ENCODE assay signal across 27 cellular contexts in the genomic region with DNA sequence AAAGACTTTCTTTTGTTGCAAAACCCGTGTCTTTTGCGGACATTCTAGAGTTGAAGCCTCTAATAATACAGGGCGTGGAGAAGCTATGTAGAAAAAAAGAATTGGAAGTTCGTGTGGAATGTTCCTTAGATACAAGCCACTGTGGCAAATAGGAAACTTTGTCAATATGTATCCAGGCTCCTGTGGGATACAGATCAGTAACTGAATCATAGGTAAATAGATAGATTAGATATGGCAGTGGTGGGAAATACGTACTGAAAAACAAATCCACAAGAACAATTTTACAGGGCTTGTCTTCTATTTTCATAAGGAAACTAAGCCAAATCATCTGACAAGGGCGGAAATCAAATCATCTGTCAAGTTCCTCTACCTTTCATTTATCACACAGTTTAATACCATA.
"Had no signal": no experiment of that assay in that cellular context is flagged by ENCODE, and none has a peak within 500 bp of the region (broad histone marks: within the 10 kb centered on the region; RNA-seq: fewer than 3 reads in every experiment).

No MANE protein-coding gene starts in this region.

- H3K4me3 Mint-ChIP-seq: memory B cell; naive thymus-derived CD8-positive, alpha-beta T cell; nephron; neural crest cell; stimulated activated memory B cell treated with anti-CD40 and anti-IgM and Interleukin-4, amounts not matched to agents 10 μg/mL and 1 μg/mL and 100 μg/mL, for 72 hours; stimulated activated naive CD8-positive, alpha-beta T cell treated with anti-CD3 and anti-CD28 coated beads, Interleukin-15, amount 100 ng/mL, for 72 hours; type B pancreatic cell had no signal

- H3K79me2 ChIP-seq: hepatocyte, parathyroid adenoma had no signal

- H3K36me3 ChIP-seq: left ventricle myocardium inferior, neutrophil, right atrium auricular region, right lobe of liver, tibial nerve, uterus had no signal

- H2AFZ ChIP-seq: hepatocyte, parathyroid adenoma had no signal

- H3K4me2 ChIP-seq: hepatocyte, smooth muscle cell had no signal

- H3K9me3 ChIP-seq: left ventricle myocardium inferior, mucosa of descending colon, neutrophil, right atrium auricular region, right lobe of liver, tibial nerve, uterus had no signal

- H3K36me3 Mint-ChIP-seq: memory B cell; naive thymus-derived CD8-positive, alpha-beta T cell; stimulated activated memory B cell treated with anti-CD40 and anti-IgM and Interleukin-4, amounts not matched to agents 10 μg/mL and 1 μg/mL and 100 μg/mL, for 72 hours had no signal

- ATAC-seq: mucosa of descending colon; naive thymus-derived CD8-positive, alpha-beta T cell; right lobe of liver; stimulated activated memory B cell treated with anti-CD40 and anti-IgM and Interleukin-4, amounts not matched to agents 10 μg/mL and 1 μg/mL and 100 μg/mL, for 72 hours; stimulated activated naive CD8-positive, alpha-beta T cell treated with anti-CD3 and anti-CD28 coated beads, Interleukin-15, amount 100 ng/mL, for 72 hours had no signal

- H3K27me3 Mint-ChIP-seq: memory B cell; stimulated activated memory B cell treated with anti-CD40 and anti-IgM and Interleukin-4, amounts not matched to agents 10 μg/mL and 1 μg/mL and 100 μg/mL, for 72 hours had no signal

- H3K9me3 Mint-ChIP-seq: nephron, neural crest cell, type B pancreatic cell had no signal

- H3K4me1 ChIP-seq: left ventricle myocardium inferior, parathyroid adenoma, right atrium auricular region, right lobe of liver, tibial nerve, uterus had no signal

- DNase-seq: islet precursor cell; left ventricle myocardium inferior; midbrain; mucosa of descending colon; naive thymus-derived CD8-positive, alpha-beta T cell; occipital lobe; right lobe of liver; stimulated activated CD4-positive, alpha-beta T cell treated with anti-CD3 and anti-CD28 coated beads, Interleukin-1b, Interleukin-23, amount 100 ng/mL, for 48 hours; stimulated activated CD4-positive, alpha-beta T cell treated with anti-CD3 and anti-CD28 coated beads, Interleukin-2, amount 100 ng/mL, for 48 hours; stimulated activated CD4-positive, alpha-beta T cell treated with anti-CD3 and anti-CD28 coated beads, Interleukin-4, amount 100 ng/mL, for 4 hours; stimulated activated CD8-positive, alpha-beta memory T cell treated with anti-CD3 and anti-CD28 coated beads, Interleukin-4, amount 100 ng/mL, for 48 hours; stimulated activated naive CD4-positive, alpha-beta T cell treated with Interleukin-2 at 50 U/mL for 16 hours; stimulated activated naive CD8-positive, alpha-beta T cell treated with anti-CD3 and anti-CD28 coated beads, Interleukin-15, amount 100 ng/mL, for 72 hours; substantia nigra; uterus had no signal

- H3K4me1 Mint-ChIP-seq: memory B cell; naive thymus-derived CD8-positive, alpha-beta T cell; nephron; stimulated activated memory B cell treated with anti-CD40 and anti-IgM and Interleukin-4, amounts not matched to agents 10 μg/mL and 1 μg/mL and 100 μg/mL, for 72 hours; stimulated activated naive CD8-positive, alpha-beta T cell treated with anti-CD3 and anti-CD28 coated beads, Interleukin-15, amount 100 ng/mL, for 72 hours had no signal

- H3K27me3 ChIP-seq: neutrophil, right atrium auricular region, right lobe of liver, tibial nerve, uterus had no signal

- H3K4me3 ChIP-seq: hepatocyte, left ventricle myocardium inferior, lung, mucosa of descending colon, right atrium auricular region, right lobe of liver, smooth muscle cell, tibial nerve, uterus had no signal

- H3K9ac ChIP-seq: parathyroid adenoma had no signal

- H3K27ac ChIP-seq: hepatocyte, left ventricle myocardium inferior, neutrophil, parathyroid adenoma, right atrium auricular region, right lobe of liver, tibial nerve, uterus had no signal

- H3K27ac Mint-ChIP-seq: memory B cell; naive thymus-derived CD8-positive, alpha-beta T cell; nephron; stimulated activated memory B cell treated with anti-CD40 and anti-IgM and Interleukin-4, amounts not matched to agents 10 μg/mL and 1 μg/mL and 100 μg/mL, for 72 hours; stimulated activated naive CD8-positive, alpha-beta T cell treated with anti-CD3 and anti-CD28 coated beads, Interleukin-15, amount 100 ng/mL, for 72 hours; type B pancreatic cell had no signal
